In genomic region chr19:33647146-33647545, GRCh38 we compare ENCODE assay signal across 1 cellular context.
TF ChIP-seq lines count a peak whose summit lies in the region.

No MANE protein-coding gene starts in this region.

TF ChIP-seq in GM23338, 12 proteins besides CTCF, POLR2A, EP300 and RAD21 (continued from another document):
- no peak for TF ChIP-seq ZNF462 (CRISPR knock-in tag; IDR thresholded peaks at IDR 0.05)
